15 cellular contexts compared by ENCODE assay signal in genomic region chr20:19880256-19881079, GRCh38.
DNase-seq lines count a peak whose midpoint lies in the region; ATAC-seq and TF ChIP-seq lines count a peak whose summit lies in the region.
"Had no signal": no experiment of that assay in that cellular context is flagged by ENCODE, and none has a peak within 500 bp of the region (broad histone marks: within the 10 kb centered on the region; RNA-seq: fewer than 3 reads in every experiment).

No MANE protein-coding gene starts in this region.

- H3K4ac ChIP-seq in mesenchymal stem cell (ENCODE audit: low read depth in 1 of 2, low read length in 2 of 2) (peak overlapping the region in 1 of 2 experiments; percentile 40), neuronal stem cell (ENCODE audit: low read length) (no peak overlapping the region)

- H3K9me3 Mint-ChIP-seq in Calu3 (ENCODE audit: low read depth, unreplicated experiment) = no peaks in the 10 kb centered on the region
- H3K9me3 Mint-ChIP-seq: activated B cell treated with CpG ODN at 0.5 μM for 24 hours had no signal

- H3K23ac ChIP-seq in mesenchymal stem cell (ENCODE audit: low read length in 2 of 2) (no peak overlapping the region), neuronal stem cell (ENCODE audit: low read depth, low read length, poor library complexity) (no peak overlapping the region)

- H2BK15ac ChIP-seq in mesenchymal stem cell (ENCODE audit: low read depth, poor library complexity, severe bottlenecking) (no peak overlapping the region), neuronal stem cell (ENCODE audit: low read length) (no peak overlapping the region)

- peaks cover 4% of the 10 kb centered on the region for H3K36me3 Mint-ChIP-seq in Calu3 (ENCODE audit: insufficient read depth, unreplicated experiment)

- ATAC-seq in aorta (ENCODE audit: low FRiP score) (no peak), HG02678 (IDR thresholded peaks at IDR 0.05; ENCODE audit: unreplicated experiment) (no peak)
- ATAC-seq: Right ventricle myocardium inferior had no signal

- peak overlapping the region; percentile 5 for H3K4me3 Mint-ChIP-seq in Calu3 (ENCODE audit: low read depth, unreplicated experiment)
- H3K4me3 Mint-ChIP-seq: activated B cell treated with CpG ODN at 0.5 μM for 24 hours had no signal

- H2BK12ac ChIP-seq in mesenchymal stem cell (ENCODE audit: low read length in 2 of 2) = peak overlapping the region in 1 of 2 experiments; percentile 96
- no peak overlapping the region for H2BK12ac ChIP-seq in neuronal stem cell (ENCODE audit: low read length)

- H2AK5ac ChIP-seq in mesenchymal stem cell (ENCODE audit: low read length, severe bottlenecking) (peak overlapping the region; percentile 85), neuronal stem cell (ENCODE audit: low read depth, low read length) (no peak overlapping the region)

- H2BK5ac ChIP-seq in mesenchymal stem cell (ENCODE audit: low read depth, low read length, poor library complexity, severe bottlenecking) = peak overlapping the region; percentile 53
- H2BK5ac ChIP-seq in neuronal stem cell (ENCODE audit: low read length) = no peak overlapping the region

- H3K4me3 ChIP-seq in colonic mucosa = no peak overlapping the region
- no peak overlapping the region for H3K4me3 ChIP-seq in mesenchymal stem cell (ENCODE audit: insufficient read depth in 1 of 2, low read depth in 1 of 2, low read length in 2 of 2)
- no peak overlapping the region for H3K4me3 ChIP-seq in aorta (ENCODE audit: low read length in 2 of 2)
- H3K4me3 ChIP-seq in neuronal stem cell (ENCODE audit: low read length in 2 of 2) = no peak overlapping the region
- H3K4me3 ChIP-seq: esophagus squamous epithelium had no signal

- H2BK120ac ChIP-seq in mesenchymal stem cell (ENCODE audit: low read depth, low read length) = no peak overlapping the region
- H2BK120ac ChIP-seq in neuronal stem cell (ENCODE audit: low read depth, low read length) = no peak overlapping the region

- H2AFZ ChIP-seq in mesenchymal stem cell (ENCODE audit: low read depth, low read length) (no peak overlapping the region), neuronal stem cell (ENCODE audit: low read length) (no peak overlapping the region)

- H3K27ac ChIP-seq in colonic mucosa (peak overlapping the region; percentile 69), mesenchymal stem cell (ENCODE audit: low read length, poor library complexity, severe bottlenecking) (peak overlapping the region; percentile 98), aorta (ENCODE audit: low read depth in 1 of 2, low read length in 2 of 2) (no peak overlapping the region), neuronal stem cell (replicated peaks; ENCODE audit: low read length) (no peak overlapping the region)
- H3K27ac ChIP-seq: C4-2B had no signal

- H3K79me1 ChIP-seq in mesenchymal stem cell (replicated peaks; ENCODE audit: low read length, poor library complexity, severe bottlenecking) (peaks cover 23% of the 10 kb centered on the region), neuronal stem cell (ENCODE audit: low read depth, low read length) (no peaks in the 10 kb centered on the region)

- WGBS in mesenchymal stem cell = 2% methylated on average over 5 of the region's 10 CpGs
- whole genome bisulfite sequencing in aorta, 2 donors = 90 to 93% methylated on average over 10 of the region's 10 CpGs
- WGBS in neuronal stem cell (ENCODE audit: extremely low coverage in 2 of 2, insufficient read length in 2 of 2, insufficient replicate concordance in 1 of 2), 2 donors = no CpG with 5 or more reads among the region's 10 CpGs

- H3K27me3 Mint-ChIP-seq in Calu3 (ENCODE audit: unreplicated experiment) = no peaks in the 10 kb centered on the region

- H3K18ac ChIP-seq in mesenchymal stem cell (ENCODE audit: low read depth in 1 of 2, low read length in 2 of 2) (peak overlapping the region; percentile 66 to 69), neuronal stem cell (ENCODE audit: low read length) (no peak overlapping the region)

- no TSS peak for BruUV-seq in Calu3 (replicated peaks; lab: Mats Ljungman, UMichigan)

- no peaks in the 10 kb centered on the region for H3K9me3 ChIP-seq in colonic mucosa
- no peaks in the 10 kb centered on the region for H3K9me3 ChIP-seq in mesenchymal stem cell (ENCODE audit: control insufficient read depth, low read length)
- no peaks in the 10 kb centered on the region for H3K9me3 ChIP-seq in aorta (ENCODE audit: control insufficient read depth, low read length)
- H3K9me3 ChIP-seq in neuronal stem cell (replicated peaks in 1 of 2; ENCODE audit: control insufficient read depth in 2 of 2, insufficient read depth in 1 of 2, low read depth in 1 of 2, low read length in 2 of 2) = no peaks in the 10 kb centered on the region
- H3K9me3 ChIP-seq: esophagus squamous epithelium had no signal

- H3K36me3 ChIP-seq in colonic mucosa (no peaks in the 10 kb centered on the region), mesenchymal stem cell (ENCODE audit: control insufficient read depth in 1 of 2, insufficient read depth in 2 of 2, low read depth in 1 of 2, low read length in 2 of 2) (peaks cover 3 to 12% of the 10 kb centered on the region in 2 experiments), aorta (ENCODE audit: control insufficient read depth in 1 of 2, insufficient read depth in 2 of 2, low read length in 1 of 2) (no peaks in the 10 kb centered on the region), neuronal stem cell (replicated peaks in 1 of 2; ENCODE audit: control insufficient read depth in 2 of 2, insufficient read depth in 2 of 2, low read length in 2 of 2) (no peaks in the 10 kb centered on the region)
- H3K36me3 ChIP-seq: esophagus squamous epithelium had no signal

- intact Hi-C loops in Calu3 (cut with micrococcal nuclease; ENCODE audit: unreplicated experiment) (loop anchor here (10.0 kb wide), 1 partner anchor 66 kb away; no protein-coding TSS in a partner anchor), colonic mucosa (cut with DNase I) (no loop called here), aorta (cut with DNase I) (no loop called here)

- TF ChIP-seq CTCF in Calu3 (IDR thresholded peaks at IDR 0.05; ENCODE audit: unreplicated experiment) (no peak), colonic mucosa (IDR thresholded peaks at IDR 0.05) (no peak)

- DNase-seq in Calu3 (no peak), NCI-H226 (peak; percentile 83), colonic mucosa (peak; percentile 54), mesenchymal stem cell (peak; percentile 92), aorta (no peak), neuronal stem cell (ENCODE audit: low spot score) (no peak)
- DNase-seq in stimulated activated CD8-positive, alpha-beta memory T cell treated with anti-CD3 and anti-CD28 coated beads, Interleukin-4, amount 100 ng/mL, for 48 hours = no peak
- DNase-seq: activated B cell treated with CpG ODN at 0.5 μM for 24 hours; activated T-cell treated with anti-CD3 and anti-CD28 coated beads, Interleukin-2, amount 50 U/mL, for 1 hour; esophagus squamous epithelium; H7; NCI-H345 had no signal

- H3K27me3 ChIP-seq in colonic mucosa (no peaks in the 10 kb centered on the region), mesenchymal stem cell (ENCODE audit: control insufficient read depth in 1 of 2, insufficient read depth in 1 of 2, low read length in 2 of 2) (no peaks in the 10 kb centered on the region), aorta (ENCODE audit: control insufficient read depth in 1 of 2, insufficient read depth in 2 of 2, low read length in 1 of 2) (no peaks in the 10 kb centered on the region), neuronal stem cell (ENCODE audit: control insufficient read depth in 3 of 3, insufficient read depth in 3 of 3, low read depth in 1 of 3, low read length in 3 of 3) (no peaks in the 10 kb centered on the region)
- H3K27me3 ChIP-seq: esophagus squamous epithelium had no signal

- no peak overlapping the region for H3K14ac ChIP-seq in mesenchymal stem cell (ENCODE audit: low read length in 2 of 2)
- no peak overlapping the region for H3K14ac ChIP-seq in neuronal stem cell (ENCODE audit: low read length)

- CTCF ChIA-PET in Calu3 (lab: Charles Lee) = no interaction called here

- peak overlapping the region; percentile 92 for H4K8ac ChIP-seq in mesenchymal stem cell (ENCODE audit: low read length)
- no peak overlapping the region for H4K8ac ChIP-seq in neuronal stem cell (ENCODE audit: low read depth, low read length)

- H3K4me1 ChIP-seq in colonic mucosa (no peaks in the 10 kb centered on the region), mesenchymal stem cell (ENCODE audit: control insufficient read depth, insufficient read depth, low read depth, low read length) (peaks cover 21% of the 10 kb centered on the region), aorta (ENCODE audit: control insufficient read depth in 1 of 2, insufficient read depth in 2 of 2, low read length in 2 of 2) (peaks cover 0 to 4% of the 10 kb centered on the region in 2 donors), neuronal stem cell (ENCODE audit: control insufficient read depth in 2 of 2, insufficient read depth in 1 of 2, low read depth in 1 of 2, low read length in 2 of 2) (peaks cover 0 to 3% of the 10 kb centered on the region in 2 donors)

- H3K9ac ChIP-seq in colonic mucosa (ENCODE audit: low read depth in 2 of 2, low read length in 2 of 2) (peak overlapping the region in 1 of 2 donors; percentile 38), mesenchymal stem cell (ENCODE audit: low read length) (no peak overlapping the region), neuronal stem cell (ENCODE audit: low read depth, low read length, poor library complexity) (no peak overlapping the region)

- no peak overlapping the region for H4K91ac ChIP-seq in mesenchymal stem cell (ENCODE audit: low read length)
- no peak overlapping the region for H4K91ac ChIP-seq in neuronal stem cell (ENCODE audit: low read depth, low read length, poor library complexity)

- peak overlapping the region; percentile 44 for H3K4me2 ChIP-seq in mesenchymal stem cell (ENCODE audit: low read length, poor library complexity, severe bottlenecking)
- H3K4me2 ChIP-seq in neuronal stem cell (ENCODE audit: insufficient read depth, low read length, poor library complexity, severe bottlenecking) = no peak overlapping the region

- H3K4me1 Mint-ChIP-seq in Calu3 (ENCODE audit: low read depth, unreplicated experiment) = peaks cover 6% of the 10 kb centered on the region

- peak overlapping the region; percentile 80 for H3K27ac Mint-ChIP-seq in Calu3 (ENCODE audit: unreplicated experiment)
- H3K27ac Mint-ChIP-seq: activated B cell treated with CpG ODN at 0.5 μM for 24 hours had no signal

Comparison
In these comparisons a context has a peak if more than half of its experiments do, and no peak if none do; other contexts are left out.
1. DNase-seq: peak in NCI-H226 (single experiment), colonic mucosa (single experiment) and mesenchymal stem cell (single experiment); none in Calu3 (single experiment), aorta (0 of 2), neuronal stem cell (single experiment) and stimulated activated CD8-positive, alpha-beta memory T cell treated with anti-CD3 and anti-CD28 coated beads, Interleukin-4, amount 100 ng/mL, for 48 hours (single experiment).
2. H3K27ac ChIP-seq: peak in colonic mucosa (single experiment) and mesenchymal stem cell (single experiment); none in aorta (0 of 2) and neuronal stem cell (single experiment).